24 cellular contexts compared by ENCODE assay signal in the genomic region with DNA sequence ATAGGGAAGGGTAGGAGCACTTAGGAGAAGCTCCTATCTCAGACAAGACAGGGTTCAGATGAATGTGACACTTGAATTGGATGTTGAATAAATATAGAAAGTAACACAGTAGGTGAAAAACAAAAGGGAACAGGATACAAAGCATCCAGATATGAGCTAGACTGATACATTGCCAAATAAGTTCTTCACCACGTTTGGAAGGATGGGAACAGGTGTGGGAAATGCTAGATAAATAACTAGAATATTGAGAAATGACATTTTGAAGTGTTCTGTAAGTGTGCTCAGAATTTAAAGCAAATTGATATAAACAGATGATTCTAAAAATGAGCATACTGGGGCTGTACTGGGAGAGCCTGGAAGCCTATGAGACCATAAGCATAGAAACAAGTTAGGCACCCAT.
"Had no signal": no experiment of that assay in that cellular context is flagged by ENCODE, and none has a peak within 500 bp of the region (broad histone marks: within the 10 kb centered on the region; RNA-seq: fewer than 3 reads in every experiment).

No MANE protein-coding gene starts in this region.

- DNase-seq: colonic mucosa; cortex of kidney; dermis blood vessel endothelial cell; dorsolateral prefrontal cortex; effector CD4-positive, alpha-beta T cell; effector CD8-positive, alpha-beta T cell; effector memory CD4-positive, alpha-beta T cell; effector memory CD8-positive, alpha-beta T cell; endodermal cell; erythroblast; esophagus squamous epithelium; foreskin fibroblast; foreskin keratinocyte; foreskin melanocyte; gastrocnemius medialis; glutamatergic neuron; head of caudate nucleus; heart left ventricle; heart right ventricle had no signal

- ATAC-seq: effector memory CD8-positive, alpha-beta T cell; esophagus mucosa; foreskin keratinocyte; gastrocnemius medialis; gastroesophageal sphincter; heart left ventricle; heart right ventricle had no signal

- H3K36me3 ChIP-seq: colonic mucosa, esophagus muscularis mucosa, esophagus squamous epithelium, gastrocnemius medialis, gastroesophageal sphincter, heart left ventricle, heart right ventricle had no signal

- H3K4me3 ChIP-seq: colonic mucosa, coronary artery, dorsolateral prefrontal cortex, esophagus muscularis mucosa, esophagus squamous epithelium, gastrocnemius medialis, gastroesophageal sphincter, heart left ventricle, heart right ventricle had no signal

- H3K27me3 ChIP-seq: colonic mucosa, dorsolateral prefrontal cortex, esophagus muscularis mucosa, esophagus squamous epithelium, foreskin keratinocyte, gastrocnemius medialis, gastroesophageal sphincter, heart left ventricle, heart right ventricle had no signal

- H3K27ac ChIP-seq: colonic mucosa, coronary artery, dorsolateral prefrontal cortex, epithelial cell of prostate, esophagus muscularis mucosa, esophagus squamous epithelium, foreskin keratinocyte, gastrocnemius medialis had no signal

- H3K4me1 ChIP-seq: colonic mucosa, esophagus muscularis mucosa, esophagus squamous epithelium, foreskin keratinocyte, gastrocnemius medialis, gastroesophageal sphincter had no signal

- H3K9me3 ChIP-seq: colonic mucosa, esophagus muscularis mucosa, esophagus squamous epithelium, gastrocnemius medialis, gastroesophageal sphincter had no signal
